In genomic region chr19:49809155-49809986, GRCh38 we compare ENCODE assay signal across 7 cellular contexts. TPM values are rescaled to one million over a fixed set of nuclear protein-coding genes. Genes with fewer than 3 reads are reported as not detected.
A peak's percentile ranks its signal among the peaks of the same experiment; 100 is the strongest.
DNase-seq lines count a peak whose midpoint lies in the region; ATAC-seq and TF ChIP-seq lines count a peak whose summit lies in the region.

No MANE protein-coding gene starts in this region.

- H3K4me1 ChIP-seq in body of pancreas (peaks cover 32% of the 10 kb centered on the region), iPS-18a (ENCODE audit: control insufficient read depth, low read depth, low read length) (peaks cover 20% of the 10 kb centered on the region)

- H3K4me3 Mint-ChIP-seq in T-helper 1 cell treated with Interleukin-12 subunit alpha and Interleukin-12 subunit beta and Interleukin-4 antibody, amounts not matched to agents 30 μg/mL and 1 μg/mL, for 36 hours: peak overlapping the region; percentile 81

- no peaks in the 10 kb centered on the region for H3K27me3 Mint-ChIP-seq in T-helper 1 cell treated with Interleukin-12 subunit alpha and Interleukin-12 subunit beta and Interleukin-4 antibody, amounts not matched to agents 30 μg/mL and 1 μg/mL, for 36 hours (ENCODE audit: low read depth)

- no peaks in the 10 kb centered on the region for H3K9me3 Mint-ChIP-seq in T-helper 1 cell treated with Interleukin-12 subunit alpha and Interleukin-12 subunit beta and Interleukin-4 antibody, amounts not matched to agents 30 μg/mL and 1 μg/mL, for 36 hours

- TF ChIP-seq CTCF in body of pancreas (IDR thresholded peaks at IDR 0.05): peak in 4 of 7 experiments; percentile 3 to 20 (median 17)

- H3K36me3 ChIP-seq in H7 (replicated peaks; ENCODE audit: control insufficient read depth, insufficient read depth, low read length) (peaks cover 3% of the 10 kb centered on the region), body of pancreas (replicated peaks in 1 of 2; ENCODE audit: insufficient read depth in 1 of 2, low read depth in 2 of 2) (no peaks in the 10 kb centered on the region), iPS-18a (ENCODE audit: control insufficient read depth, low read depth, low read length) (no peaks in the 10 kb centered on the region)

- intact Hi-C loops in body of pancreas (cut with DNase I): no loop called here

- H3K4me1 Mint-ChIP-seq in T-helper 1 cell treated with Interleukin-12 subunit alpha and Interleukin-12 subunit beta and Interleukin-4 antibody, amounts not matched to agents 30 μg/mL and 1 μg/mL, for 36 hours (ENCODE audit: low read depth): peaks cover 25% of the 10 kb centered on the region

- peak overlapping the region; percentile 68 for H3K27ac Mint-ChIP-seq in T-helper 1 cell treated with Interleukin-12 subunit alpha and Interleukin-12 subunit beta and Interleukin-4 antibody, amounts not matched to agents 30 μg/mL and 1 μg/mL, for 36 hours

- peaks cover 6% of the 10 kb centered on the region for H3K36me3 Mint-ChIP-seq in T-helper 1 cell treated with Interleukin-12 subunit alpha and Interleukin-12 subunit beta and Interleukin-4 antibody, amounts not matched to agents 30 μg/mL and 1 μg/mL, for 36 hours (ENCODE audit: low read depth)

- H3K9me3 ChIP-seq in body of pancreas: no peaks in the 10 kb centered on the region
- H3K9me3 ChIP-seq in iPS-18a (ENCODE audit: control insufficient read depth, low read depth, low read length): no peaks in the 10 kb centered on the region

- H3K27me3 ChIP-seq in H7 (ENCODE audit: control insufficient read depth, insufficient read depth, low read length): no peaks in the 10 kb centered on the region; the same call in 1 of the 2 replicates
- H3K27me3 ChIP-seq in body of pancreas: no peaks in the 10 kb centered on the region
- H3K27me3 ChIP-seq in iPS-18a (ENCODE audit: control insufficient read depth, insufficient read depth, low read length): no peaks in the 10 kb centered on the region

- TF ChIP-seq POLR2A in body of pancreas (IDR thresholded peaks at IDR 0.05): peak in 2 of 3 donors; percentile 61 to 75

- WGBS in body of pancreas, 2 donors: 8% methylated on average over 15 to 31 of the region's 50 CpGs

- H3K27ac ChIP-seq in body of pancreas (peak overlapping the region; percentile 49 to 79 (median 71)), iPS-18a (ENCODE audit: low read length) (no peak overlapping the region)

- DNase-seq in H7: peak; percentile 88
- DNase-seq in body of pancreas: peak; percentile 60 to 75 (median 72)
- no peak for DNase-seq in skeletal muscle cell (ENCODE audit: low read depth)
- DNase-seq in Kasumi-1 (lab: John Stamatoyannopoulos, UW): no peak

- ATAC-seq in body of pancreas (peak; percentile 19), GM21528 (IDR thresholded peaks at IDR 0.05; ENCODE audit: low FRiP score, unreplicated experiment) (no peak)

- H3K9ac ChIP-seq in iPS-18a (ENCODE audit: low read length): peak overlapping the region; percentile 34

- H3K4me3 ChIP-seq in H7 (ENCODE audit: insufficient read depth, low read depth, low read length) (peak overlapping the region; percentile 63), body of pancreas (peak overlapping the region; percentile 3 to 7), iPS-18a (ENCODE audit: low read length) (peak overlapping the region; percentile 68), skeletal muscle cell (ENCODE audit: low read depth, low read length) (peak overlapping the region; percentile 62)

RNA-seq across cellular contexts. Expression of gene FUZ, which starts 3.7 kb away (rescaled TPM):
- total RNA-seq in H7 (2014; rRNA removed; shearing (Covaris generic)): 48.5 and 49.5 TPM in 2 replicates
- 10 to 100 TPM in 1 of 2 donors, 1 to 10 TPM in 1; 8.9 to 24.1 TPM for total RNA-seq in body of pancreas

RNA-seq across cellular contexts. Expression of gene MED25, which starts 8.7 kb away (rescaled TPM):
- 49.3 and 53.5 TPM in 2 replicates for total RNA-seq in H7 (2014; rRNA removed; shearing (Covaris generic))
- total RNA-seq in body of pancreas: 10 to 100 TPM; 15.8 to 16.9 TPM

RNA-seq across cellular contexts. Expression of gene PTOV1, which starts 41.6 kb away (rescaled TPM):
- total RNA-seq in H7 (2014; rRNA removed; shearing (Covaris generic)): 205 and 219 TPM in 2 replicates
- 10 to 100 TPM; 69.0 to 70.2 TPM for total RNA-seq in body of pancreas

RNA-seq across cellular contexts. Expression of gene AP2A1, which starts 42.6 kb away (rescaled TPM):
- 208 and 249 TPM in 2 replicates for total RNA-seq in H7 (2014; rRNA removed; shearing (Covaris generic))
- total RNA-seq in body of pancreas: 10 to 100 TPM; 43.5 to 45.9 TPM

RNA-seq across cellular contexts. Expression of gene TSKS, which starts 46.3 kb away (rescaled TPM):
- total RNA-seq in H7 (2014; rRNA removed; shearing (Covaris generic)): 0.24 and 0.52 TPM in 2 replicates
- total RNA-seq in body of pancreas: under 1 TPM in 1 of 2 donors, not detected in 1; 0.52 TPM

Comparison
In these comparisons a context has a peak if more than half of its experiments do, and no peak if none do; other contexts are left out.
1. DNase-seq: peak in H7 (single experiment) and body of pancreas (4 of 4); none in skeletal muscle cell (single experiment) and Kasumi-1 (0 of 2).
2. H3K4me3 ChIP-seq: peak in every context shown above with its lines; median percentile 68 in iPS-18a; 63 in H7; 62 in skeletal muscle cell; 5 in body of pancreas.